ENCODE assay signal across 23 cellular contexts in genomic region chr9:88037285-88037845, GRCh38.
"Had no signal": no experiment of that assay in that cellular context is flagged by ENCODE, and none has a peak within 500 bp of the region (broad histone marks: within the 10 kb centered on the region; RNA-seq: fewer than 3 reads in every experiment).

No MANE protein-coding gene starts in this region.

- ATAC-seq: activated CD8-positive, alpha-beta T cell treated with anti-CD3 and anti-CD28 coated beads, Interleukin-2, amount 10 ng/mL, durations not matched to agents 7 days and 5 days had no signal

- H3K4me1 Mint-ChIP-seq: activated naive CD8-positive, alpha-beta T cell treated with anti-CD3 and anti-CD28 coated beads, Interleukin-2, amount 10 ng/mL, durations not matched to agents 7 days and 5 days; brain; central memory CD8-positive, alpha-beta T cell had no signal

- H3K27me3 Mint-ChIP-seq: activated naive CD8-positive, alpha-beta T cell treated with anti-CD3 and anti-CD28 coated beads, Interleukin-2, amount 10 ng/mL, durations not matched to agents 7 days and 5 days had no signal

- H3K4me3 ChIP-seq: MG63, PC-9 had no signal

- DNase-seq: activated CD4-positive, alpha-beta T cell treated with anti-CD3 and anti-CD28 coated beads for 48 hours; activated CD4-positive, alpha-beta T cell treated with anti-CD3 and anti-CD28 coated beads, Interleukin-2, amount 50 U/mL, for 4 hours; activated CD4-positive, CD25-positive, alpha-beta regulatory T cell treated with anti-CD3 and anti-CD28 coated beads, Interleukin-2, amount 50 U/mL, for 72 hours; activated CD8-positive, alpha-beta memory T cell treated with anti-CD3 and anti-CD28 coated beads, Interleukin-2, amount 50 U/mL, for 48 hours; activated CD8-positive, alpha-beta T cell treated with anti-CD3 and anti-CD28 coated beads, Interleukin-2, amount 10 ng/mL, durations not matched to agents 7 days and 5 days; activated naive CD4-positive, alpha-beta T cell treated with anti-CD3 and anti-CD28 coated beads, Interleukin-2, amount 50 U/mL, for 16 hours; activated naive CD8-positive, alpha-beta T cell treated with anti-CD3 and anti-CD28 coated beads, Interleukin-2, amount 10 ng/mL, durations not matched to agents 7 days and 5 days; activated T-cell treated with anti-CD3 and anti-CD28 coated beads, Interleukin-2, amount 50 U/mL, for 1 hour; MG63; MV-4-11; NCI-H1092 treated with DMSO at 0.1 percent for 48 hours; NCI-H1417 treated with DMSO at 0.1 percent for 48 hours; NCI-H1694; NCI-H2029; NCI-H2107; NCI-H510A treated with DMSO at 0.1 percent for 48 hours; NCI-H69; PC-9; SHP77 treated with DMSO at 0.1 percent for 48 hours had no signal

- H3K27ac Mint-ChIP-seq: activated CD8-positive, alpha-beta T cell treated with anti-CD3 and anti-CD28 coated beads, Interleukin-2, amount 10 ng/mL, durations not matched to agents 7 days and 5 days; activated naive CD8-positive, alpha-beta T cell treated with anti-CD3 and anti-CD28 coated beads, Interleukin-2, amount 10 ng/mL, durations not matched to agents 7 days and 5 days; brain; T-helper 1 cell treated with Interleukin-12 subunit alpha and Interleukin-12 subunit beta and Interleukin-4 antibody, amounts not matched to agents 30 μg/mL and 1 μg/mL, for 36 hours had no signal

- H3K36me3 ChIP-seq: MG63 had no signal

- H2AFZ ChIP-seq: PC-9 had no signal

- H3K27ac ChIP-seq: PC-9 had no signal

- H3K4me3 Mint-ChIP-seq: activated CD8-positive, alpha-beta T cell treated with anti-CD3 and anti-CD28 coated beads, Interleukin-2, amount 10 ng/mL, durations not matched to agents 7 days and 5 days; activated naive CD8-positive, alpha-beta T cell treated with anti-CD3 and anti-CD28 coated beads, Interleukin-2, amount 10 ng/mL, durations not matched to agents 7 days and 5 days; brain; central memory CD8-positive, alpha-beta T cell; T-helper 1 cell treated with Interleukin-12 subunit alpha and Interleukin-12 subunit beta and Interleukin-4 antibody, amounts not matched to agents 30 μg/mL and 1 μg/mL, for 36 hours had no signal

- FAIRE-seq: astrocyte had no signal

- H3K27me3 ChIP-seq: MG63 had no signal

- H3K4me2 ChIP-seq: PC-9 had no signal
